32 cellular contexts compared by ENCODE assay signal in genomic region chr5:144404672-144405071, GRCh38.
"Had no signal": no experiment of that assay in that cellular context is flagged by ENCODE, and none has a peak within 500 bp of the region (broad histone marks: within the 10 kb centered on the region; RNA-seq: fewer than 3 reads in every experiment).

No MANE protein-coding gene starts in this region.

- H3K9me3 ChIP-seq: MG63 had no signal

- H3K4me3 ChIP-seq: MG63 had no signal

- H3K36me3 ChIP-seq: MG63 had no signal

- DNase-seq: Karpas-422, Kasumi-1, MG63, MM.1S, MV-4-11, NCI-H1048, NCI-H1092, NCI-H1092 treated with DMSO at 0.1 percent for 48 hours, NCI-H1105, NCI-H1105 treated with DMSO at 0.1 percent for 48 hours, NCI-H1417, NCI-H1417 treated with DMSO at 0.1 percent for 48 hours, NCI-H1436, NCI-H1436 treated with DMSO at 0.1 percent for 48 hours, NCI-H146, NCI-H1694, NCI-H1694 treated with DMSO at 0.1 percent for 48 hours, NCI-H187, NCI-H187 treated with DMSO at 0.1 percent for 48 hours, NCI-H1930, NCI-H2029, NCI-H2029 treated with DMSO at 0.1 percent for 48 hours, NCI-H2081, NCI-H2081 treated with DMSO at 0.1 percent for 48 hours, NCI-H2107, NCI-H2171, NCI-H2171 treated with DMSO at 0.1 percent for 48 hours, NCI-H2227 treated with DMSO at 0.1 percent for 48 hours, NCI-H226, NCI-H345, NCI-H510A, NCI-H510A treated with DMSO at 0.1 percent for 48 hours had no signal
